ENCODE assay signal across 19 cellular contexts in genomic region chr4:180668732-180669131, GRCh38.
DNase-seq lines count a peak whose midpoint lies in the region; ATAC-seq and TF ChIP-seq lines count a peak whose summit lies in the region.
"Had no signal": no experiment of that assay in that cellular context is flagged by ENCODE, and none has a peak within 500 bp of the region (broad histone marks: within the 10 kb centered on the region; RNA-seq: fewer than 3 reads in every experiment).

No MANE protein-coding gene starts in this region.

- no peaks in the 10 kb centered on the region for H3K79me2 ChIP-seq in OCI-LY1 (ENCODE audit: insufficient read depth, low read length)

- H3K27me3 Mint-ChIP-seq in naive thymus-derived CD8-positive, alpha-beta T cell = peaks cover 0 to 8% (median 3%) of the 10 kb centered on the region in 5 donors
- H3K27me3 Mint-ChIP-seq: B cell; CD4-positive, alpha-beta memory T cell; CD4-positive, CD25-positive, alpha-beta regulatory T cell; CD8-positive, alpha-beta memory T cell had no signal

- TF ChIP-seq CTCF in BE2C (IDR thresholded peaks at IDR 0.05; ENCODE audit: low read depth, low read length) (no peak), OCI-LY1 (IDR thresholded peaks at IDR 0.05; ENCODE audit: low read length) (no peak)

- no peak overlapping the region for H2BK12ac ChIP-seq in mesenchymal stem cell (ENCODE audit: low read length in 2 of 2)

- H3K9me3 ChIP-seq in BE2C = no peaks in the 10 kb centered on the region
- H3K9me3 ChIP-seq in OCI-LY1 (ENCODE audit: low read length) = 0 out of 2 replicates have a peak, but pooled peaks cover 2% of the 10 kb centered on the region
- no peaks in the 10 kb centered on the region for H3K9me3 ChIP-seq in mesenchymal stem cell (ENCODE audit: control insufficient read depth, low read length)
- H3K9me3 ChIP-seq: A549, BLaER1, Caco-2 had no signal

- H3K4me1 Mint-ChIP-seq in naive thymus-derived CD8-positive, alpha-beta T cell = peaks cover 0 to 8% (median 0%) of the 10 kb centered on the region in 4 donors
- H3K4me1 Mint-ChIP-seq: B cell; CD14-positive monocyte; CD4-positive, alpha-beta memory T cell; CD4-positive, CD25-positive, alpha-beta regulatory T cell; CD8-positive, alpha-beta memory T cell had no signal

- no peaks in the 10 kb centered on the region for H3K9me2 ChIP-seq in OCI-LY1 (ENCODE audit: low read depth, low read length)

- ATAC-seq in naive thymus-derived CD8-positive, alpha-beta T cell = no peak
- ATAC-seq: A549 had no signal

- no peak overlapping the region for H2AFZ ChIP-seq in OCI-LY1 (ENCODE audit: low read length)
- no peak overlapping the region for H2AFZ ChIP-seq in mesenchymal stem cell (ENCODE audit: low read depth, low read length)

- no peak overlapping the region for H3K14ac ChIP-seq in mesenchymal stem cell (ENCODE audit: low read length in 2 of 2)

- no peak overlapping the region for H3K4me3 Mint-ChIP-seq in naive thymus-derived CD8-positive, alpha-beta T cell
- H3K4me3 Mint-ChIP-seq: B cell; CD14-positive monocyte; CD4-positive, alpha-beta memory T cell; CD4-positive, CD25-positive, alpha-beta regulatory T cell; CD8-positive, alpha-beta memory T cell had no signal

- H3K36me3 Mint-ChIP-seq in naive thymus-derived CD8-positive, alpha-beta T cell = no peaks in the 10 kb centered on the region
- H3K36me3 Mint-ChIP-seq: CD14-positive monocyte; CD4-positive, alpha-beta memory T cell; CD4-positive, CD25-positive, alpha-beta regulatory T cell; CD8-positive, alpha-beta memory T cell had no signal

- H3K4me1 ChIP-seq in BE2C (no peaks in the 10 kb centered on the region; the same call in 1 of the 2 replicates), OCI-LY1 (ENCODE audit: insufficient read depth, low read length, severe bottlenecking) (peaks cover 66% of the 10 kb centered on the region), mesenchymal stem cell (ENCODE audit: control insufficient read depth, insufficient read depth, low read depth, low read length) (peaks cover 5% of the 10 kb centered on the region)
- H3K4me1 ChIP-seq: A549, BLaER1, Caco-2 had no signal

- H3F3A ChIP-seq in OCI-LY1 (ENCODE audit: insufficient read depth, low read length) = no peaks in the 10 kb centered on the region; the same call in 1 of the 2 replicates

- no peak overlapping the region for H3K27ac Mint-ChIP-seq in naive thymus-derived CD8-positive, alpha-beta T cell
- H3K27ac Mint-ChIP-seq: B cell; CD4-positive, alpha-beta memory T cell; CD4-positive, CD25-positive, alpha-beta regulatory T cell; CD8-positive, alpha-beta memory T cell had no signal

- H3K27me3 ChIP-seq in BE2C (no peaks in the 10 kb centered on the region), OCI-LY1 (ENCODE audit: insufficient read depth, low read length) (no peaks in the 10 kb centered on the region), mesenchymal stem cell (ENCODE audit: control insufficient read depth in 1 of 2, insufficient read depth in 1 of 2, low read length in 2 of 2) (no peaks in the 10 kb centered on the region)
- H3K27me3 ChIP-seq: BLaER1 had no signal

- peak overlapping the region; percentile 84 for H2AK5ac ChIP-seq in mesenchymal stem cell (ENCODE audit: low read length, severe bottlenecking)

- no peak overlapping the region for H3K9ac ChIP-seq in OCI-LY1 (ENCODE audit: low read length)
- H3K9ac ChIP-seq in mesenchymal stem cell (ENCODE audit: low read length) = no peak overlapping the region
- H3K9ac ChIP-seq: BLaER1 had no signal

- no peak overlapping the region for H3K18ac ChIP-seq in mesenchymal stem cell (ENCODE audit: low read depth in 1 of 2, low read length in 2 of 2)

- POLR2A ChIA-PET in naive thymus-derived CD8-positive, alpha-beta T cell (lab: Charles Lee) = no interaction called here

- H4K91ac ChIP-seq in mesenchymal stem cell (ENCODE audit: low read length) = no peak overlapping the region

- no peak overlapping the region for H2BK15ac ChIP-seq in mesenchymal stem cell (ENCODE audit: low read depth, poor library complexity, severe bottlenecking)

- no peaks in the 10 kb centered on the region for H4K20me1 ChIP-seq in OCI-LY1 (ENCODE audit: insufficient read depth, low read length)
- H4K20me1 ChIP-seq: BLaER1 had no signal

- H3K27ac ChIP-seq in OCI-LY1 (ENCODE audit: low read depth, low read length, poor library complexity, severe bottlenecking) (peak overlapping the region; percentile 67), mesenchymal stem cell (ENCODE audit: low read length, poor library complexity, severe bottlenecking) (no peak overlapping the region)
- H3K27ac ChIP-seq: 22Rv1, A549, BLaER1 had no signal

- no peaks in the 10 kb centered on the region for H3K9me3 Mint-ChIP-seq in naive thymus-derived CD8-positive, alpha-beta T cell
- H3K9me3 Mint-ChIP-seq: CD14-positive monocyte; CD4-positive, alpha-beta memory T cell had no signal

- H2BK120ac ChIP-seq in mesenchymal stem cell (ENCODE audit: low read depth, low read length) = no peak overlapping the region

- no peak overlapping the region for H3K4me2 ChIP-seq in OCI-LY1 (ENCODE audit: low read length)
- H3K4me2 ChIP-seq in mesenchymal stem cell (ENCODE audit: low read length, poor library complexity, severe bottlenecking) = no peak overlapping the region
- H3K4me2 ChIP-seq: A549, BLaER1 had no signal

- DNase-seq in BE2C (peak; percentile 12), mesenchymal stem cell (no peak), SKM-1 (lab: John Stamatoyannopoulos, UW; ENCODE audit: unreplicated experiment) (no peak)
- DNase-seq in naive thymus-derived CD8-positive, alpha-beta T cell = no peak
- DNase-seq: AML-193; C1 segment of cervical spinal cord; Caco-2; Calu3; CD4-positive, alpha-beta memory T cell; CD4-positive, CD25-positive, alpha-beta regulatory T cell; CD8-positive, alpha-beta memory T cell; DMS79 treated with DMSO at 0.1 percent for 48 hours; GF-D8 had no signal

- H3K36me3 ChIP-seq in BE2C = no peaks in the 10 kb centered on the region
- peaks cover 4% of the 10 kb centered on the region; the same call in 1 of the 2 replicates for H3K36me3 ChIP-seq in OCI-LY1 (ENCODE audit: insufficient read depth, low read length)
- no peaks in the 10 kb centered on the region for H3K36me3 ChIP-seq in mesenchymal stem cell (ENCODE audit: control insufficient read depth in 1 of 2, insufficient read depth in 2 of 2, low read depth in 1 of 2, low read length in 2 of 2)
- H3K36me3 ChIP-seq: BLaER1 had no signal

- no peak overlapping the region for H2BK5ac ChIP-seq in mesenchymal stem cell (ENCODE audit: low read depth, low read length, poor library complexity, severe bottlenecking)

- no peaks in the 10 kb centered on the region for H3K79me1 ChIP-seq in mesenchymal stem cell (replicated peaks; ENCODE audit: low read length, poor library complexity, severe bottlenecking)

- H3K4me3 ChIP-seq in BE2C (ENCODE audit: low read depth, low read length) (no peak overlapping the region), OCI-LY1 (ENCODE audit: low read depth, low read length, poor library complexity, severe bottlenecking) (no peak overlapping the region), mesenchymal stem cell (ENCODE audit: insufficient read depth in 1 of 2, low read depth in 1 of 2, low read length in 2 of 2) (no peak overlapping the region)
- H3K4me3 ChIP-seq: A549, BLaER1 had no signal

- no peak overlapping the region for H4K8ac ChIP-seq in mesenchymal stem cell (ENCODE audit: low read length)

- WGBS in mesenchymal stem cell = 95% methylated on average over 14 of the region's 14 CpGs

- H3K4ac ChIP-seq in mesenchymal stem cell (ENCODE audit: low read depth in 1 of 2, low read length in 2 of 2) = no peak overlapping the region

- H3K23ac ChIP-seq in mesenchymal stem cell (ENCODE audit: low read length in 2 of 2) = no peak overlapping the region
